8 cellular contexts compared by ENCODE assay signal in the genomic region with DNA sequence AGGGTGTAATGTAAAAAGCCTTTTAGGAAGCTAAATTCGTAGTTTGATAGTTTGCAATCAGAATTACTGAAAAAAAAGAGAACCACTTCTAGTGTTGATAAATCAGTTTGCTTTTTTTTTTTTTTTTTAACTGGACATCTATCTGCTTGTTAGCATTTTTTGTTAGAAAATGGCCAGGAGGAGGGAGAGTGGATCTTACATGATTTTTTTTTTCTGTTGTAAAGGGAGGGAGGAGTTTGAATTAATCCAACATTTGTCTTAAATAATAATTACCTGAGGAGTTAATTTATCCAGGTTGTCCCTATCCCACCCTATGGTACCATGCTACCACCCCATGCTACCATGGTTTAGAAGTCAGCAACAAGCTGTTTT. TPM values are rescaled to one million over a fixed set of nuclear protein-coding genes. Genes with fewer than 3 reads are reported as not detected.
DNase-seq lines count a peak whose midpoint lies in the region; ATAC-seq lines count a peak whose summit lies in the region.

No MANE protein-coding gene starts in this region.

- H3K9me3 Mint-ChIP-seq in T-helper 1 cell treated with Interleukin-12 subunit alpha and Interleukin-12 subunit beta and Interleukin-4 antibody, amounts not matched to agents 30 μg/mL and 1 μg/mL, for 36 hours, result no peaks in the 10 kb centered on the region

- peak overlapping the region; percentile 100 for H3K4me3 ChIP-seq in adipocyte (ENCODE audit: low read length)

- no peaks in the 10 kb centered on the region for H3K27me3 Mint-ChIP-seq in T-helper 1 cell treated with Interleukin-12 subunit alpha and Interleukin-12 subunit beta and Interleukin-4 antibody, amounts not matched to agents 30 μg/mL and 1 μg/mL, for 36 hours (ENCODE audit: low read depth)

- DNase-seq in T-helper 1 cell, result no peak
- DNase-seq in adipocyte (ENCODE audit: low read depth), result no peak
- DNase-seq in kidney tubule cell (ENCODE audit: low spot score), result peak; percentile 13
- DNase-seq in C1 segment of cervical spinal cord (lab: John Stamatoyannopoulos, UW), result no peak
- DNase-seq in central memory CD4-positive, alpha-beta T cell, result no peak

- H3K36me3 Mint-ChIP-seq in T-helper 1 cell treated with Interleukin-12 subunit alpha and Interleukin-12 subunit beta and Interleukin-4 antibody, amounts not matched to agents 30 μg/mL and 1 μg/mL, for 36 hours (ENCODE audit: low read depth), result peaks cover 2% of the 10 kb centered on the region

- H3K9me3 ChIP-seq in adipocyte (ENCODE audit: control insufficient read depth, low read length), result no peaks in the 10 kb centered on the region

- peak overlapping the region; percentile 96 for H3K27ac Mint-ChIP-seq in T-helper 1 cell treated with Interleukin-12 subunit alpha and Interleukin-12 subunit beta and Interleukin-4 antibody, amounts not matched to agents 30 μg/mL and 1 μg/mL, for 36 hours

- no peaks in the 10 kb centered on the region for H3K36me3 ChIP-seq in adipocyte (ENCODE audit: control insufficient read depth, insufficient read depth, low read length, severe bottlenecking)

- peaks cover 44% of the 10 kb centered on the region for H3K4me1 Mint-ChIP-seq in T-helper 1 cell treated with Interleukin-12 subunit alpha and Interleukin-12 subunit beta and Interleukin-4 antibody, amounts not matched to agents 30 μg/mL and 1 μg/mL, for 36 hours (ENCODE audit: low read depth)

- peak overlapping the region; percentile 94 for H3K9ac ChIP-seq in adipocyte (ENCODE audit: low read length)

- H3K27ac ChIP-seq in temporal lobe (ENCODE audit: low read depth, low read length), result peak overlapping the region; percentile 77

- no peak for ATAC-seq in GM21515 (IDR thresholded peaks at IDR 0.05; ENCODE audit: unreplicated experiment)

- H3K27me3 ChIP-seq in adipocyte (replicated peaks; ENCODE audit: control insufficient read depth, insufficient read depth, low read length), result no peaks in the 10 kb centered on the region

- peak overlapping the region; percentile 92 for H3K4me3 Mint-ChIP-seq in T-helper 1 cell treated with Interleukin-12 subunit alpha and Interleukin-12 subunit beta and Interleukin-4 antibody, amounts not matched to agents 30 μg/mL and 1 μg/mL, for 36 hours

- H3K4me1 ChIP-seq in adipocyte (ENCODE audit: control insufficient read depth, insufficient read depth, low read length), result peaks cover 36% of the 10 kb centered on the region

RNA-seq across cellular contexts. Expression of gene FBXO34, which starts 1.2 kb away (rescaled TPM):
- 29.0 TPM for total RNA-seq in temporal lobe
